ENCODE assay signal across 9 cellular contexts in genomic region chr2:43102366-43103092, GRCh38.
DNase-seq lines count a peak whose midpoint lies in the region; ATAC-seq and TF ChIP-seq lines count a peak whose summit lies in the region.
"Had no signal": no experiment of that assay in that cellular context is flagged by ENCODE, and none has a peak within 500 bp of the region (broad histone marks: within the 10 kb centered on the region; RNA-seq: fewer than 3 reads in every experiment).

No MANE protein-coding gene starts in this region.

- TF ChIP-seq EP300 in gastroesophageal sphincter (IDR thresholded peaks at IDR 0.05), result no peak

- H3K9me3 ChIP-seq in gastroesophageal sphincter (no peaks in the 10 kb centered on the region), thyroid gland (no peaks in the 10 kb centered on the region)

- H3K4me3 ChIP-seq in gastroesophageal sphincter (peak overlapping the region in 1 of 2 donors; percentile 62), thyroid gland (replicated peaks in 1 of 3) (no peak overlapping the region)

- no peak for DNase-seq in naive thymus-derived CD8-positive, alpha-beta T cell
- DNase-seq in thyroid gland, result no peak
- DNase-seq in activated CD4-positive, alpha-beta T cell treated with anti-CD3 and anti-CD28 coated beads, Interleukin-2, amount 50 U/mL, for 1 hour, result no peak
- no peak for DNase-seq in NCI-H2227 treated with DMSO at 0.1 percent for 48 hours (lab: John Stamatoyannopoulos, UW)
- DNase-seq: NCI-H82 had no signal

- no peak overlapping the region for H3K4me3 Mint-ChIP-seq in naive thymus-derived CD8-positive, alpha-beta T cell

- 57 to 81% (median 59%) methylated on average over 9 of the region's 9 CpGs for WGBS in adipose tissue, 3 donors
- WGBS in gastroesophageal sphincter (ENCODE audit: low coverage in 1 of 2), 2 donors, result 24 to 50% methylated on average over 2 to 3 of the region's 9 CpGs
- WGBS in thyroid gland, 2 donors, result 76 to 80% methylated on average over 8 to 9 of the region's 9 CpGs

- no peaks in the 10 kb centered on the region for H3K27me3 Mint-ChIP-seq in naive thymus-derived CD8-positive, alpha-beta T cell

- H3K27ac ChIP-seq in adipose tissue (ENCODE audit: low read depth, low read length), result peak overlapping the region; percentile 40
- H3K27ac ChIP-seq in gastroesophageal sphincter, result peak overlapping the region; percentile 48 to 92 (median 88)
- peak overlapping the region; percentile 54 to 85 (median 81) for H3K27ac ChIP-seq in thyroid gland

- H3K9me3 Mint-ChIP-seq in naive thymus-derived CD8-positive, alpha-beta T cell, result peaks cover 0 to 10% (median 0%) of the 10 kb centered on the region in 9 donors

- H3K36me3 ChIP-seq in gastroesophageal sphincter (no peaks in the 10 kb centered on the region), thyroid gland (no peaks in the 10 kb centered on the region)

- H3K36me3 Mint-ChIP-seq in naive thymus-derived CD8-positive, alpha-beta T cell, result peaks cover 12 to 19% (median 17%) of the 10 kb centered on the region in 3 donors

- H3K4me1 ChIP-seq in gastroesophageal sphincter (peaks cover 0 to 80% (median 20%) of the 10 kb centered on the region in 3 donors), thyroid gland (peaks cover 10 to 38% of the 10 kb centered on the region in 2 donors)

- ATAC-seq in gastroesophageal sphincter (peak; percentile 24), GM21576 (IDR thresholded peaks at IDR 0.05; ENCODE audit: unreplicated experiment) (no peak), HG03175 (IDR thresholded peaks at IDR 0.05; ENCODE audit: unreplicated experiment) (no peak)
- no peak for ATAC-seq in naive thymus-derived CD8-positive, alpha-beta T cell

- intact Hi-C loops in thyroid gland (cut with DNase I), result no loop called here

- peaks cover 21 to 56% (median 39%) of the 10 kb centered on the region in 4 donors for H3K4me1 Mint-ChIP-seq in naive thymus-derived CD8-positive, alpha-beta T cell

- H3K27me3 ChIP-seq in gastroesophageal sphincter (no peaks in the 10 kb centered on the region), thyroid gland (no peaks in the 10 kb centered on the region)

- H3K27ac Mint-ChIP-seq in naive thymus-derived CD8-positive, alpha-beta T cell, result peak overlapping the region in 8 of 10 donors; percentile 6 to 71 (median 50)

- no peak for TF ChIP-seq CTCF in gastroesophageal sphincter (IDR thresholded peaks at IDR 0.05)
- TF ChIP-seq CTCF in thyroid gland (IDR thresholded peaks at IDR 0.05), result no peak

- POLR2A ChIA-PET in naive thymus-derived CD8-positive, alpha-beta T cell (lab: Charles Lee), result interaction anchor here (1.3 to 1.5 kb wide), 2 partner anchors 12 to 29 kb away, joined by 5 to 6 read pairs; no protein-coding TSS in a partner anchor

- TF ChIP-seq POLR2A in gastroesophageal sphincter (IDR thresholded peaks at IDR 0.05) (peak in 1 of 2 donors; percentile 42), thyroid gland (IDR thresholded peaks at IDR 0.05) (peak in 1 of 2 donors; percentile 22)
